Comparison of ENCODE assay signal across 8 cellular contexts in genomic region chr2:233854241-233854981, GRCh38. TPM values are rescaled to one million over a fixed set of nuclear protein-coding genes. Genes with fewer than 3 reads are reported as not detected.
DNase-seq lines count a peak whose midpoint lies in the region; ATAC-seq and TF ChIP-seq lines count a peak whose summit lies in the region.

Gene HJURP, minus strand, starts transcription at chr2:233854535. Its CDS starts 35 bp downstream, at chr2:233854500.

- H3K4me1 ChIP-seq in Loucy (ENCODE audit: insufficient read depth, low read length, poor library complexity, severe bottlenecking), result peaks cover 48% of the 10 kb centered on the region
- peaks cover 15% of the 10 kb centered on the region for H3K4me1 ChIP-seq in RWPE2 (ENCODE audit: insufficient read depth, poor library complexity, severe bottlenecking)

- peaks cover 43% of the 10 kb centered on the region for H4K20me1 ChIP-seq in Loucy (ENCODE audit: insufficient read depth, low read length, poor library complexity, severe bottlenecking)

- no peaks in the 10 kb centered on the region for H3K9me2 ChIP-seq in Loucy (replicated peaks; ENCODE audit: low read depth, low read length)

- peaks cover 52% of the 10 kb centered on the region for H3K36me3 Mint-ChIP-seq in activated T-helper 17 cell treated with anti-CD3 and anti-CD28 coated beads, Interleukin-2, amount 50 U/mL, for 72 hours (ENCODE audit: low read depth)
- H3K36me3 Mint-ChIP-seq in nephron progenitor cell (ENCODE audit: low read depth), result peaks cover 18% of the 10 kb centered on the region
- H3K36me3 Mint-ChIP-seq in stimulated activated naive CD8-positive, alpha-beta T cell treated with anti-CD3 and anti-CD28 coated beads, Interleukin-15, Interleukin-2, amounts not matched to agents 100 ng/mL and 50 ng/mL, for 24 hours (ENCODE audit: low read depth), result peaks cover 44% of the 10 kb centered on the region

- H3K79me2 ChIP-seq in Loucy (ENCODE audit: insufficient read depth, low read length), result peaks cover 56% of the 10 kb centered on the region

- TF ChIP-seq CTCF in Loucy (conservative IDR thresholded peaks at IDR 0.05; ENCODE audit: low read length) (no peak), RWPE2 (IDR thresholded peaks at IDR 0.05; ENCODE audit: poor library complexity, severe bottlenecking) (no peak), fibroblast of pulmonary artery (IDR thresholded peaks at IDR 0.05; ENCODE audit: low read length, missing control alignments) (no peak), nephron progenitor cell (IDR thresholded peaks at IDR 0.05) (no peak)

- H3K4me1 Mint-ChIP-seq in activated T-helper 17 cell treated with anti-CD3 and anti-CD28 coated beads, Interleukin-2, amount 50 U/mL, for 72 hours, result peaks cover 22% of the 10 kb centered on the region
- H3K4me1 Mint-ChIP-seq in nephron progenitor cell, result peaks cover 40% of the 10 kb centered on the region
- peaks cover 36% of the 10 kb centered on the region for H3K4me1 Mint-ChIP-seq in stimulated activated naive CD8-positive, alpha-beta T cell treated with anti-CD3 and anti-CD28 coated beads, Interleukin-15, Interleukin-2, amounts not matched to agents 100 ng/mL and 50 ng/mL, for 24 hours (ENCODE audit: low read depth)

- H3F3A ChIP-seq in Loucy (ENCODE audit: low read depth), result no peaks in the 10 kb centered on the region

- H3K9me3 Mint-ChIP-seq in activated T-helper 17 cell treated with anti-CD3 and anti-CD28 coated beads, Interleukin-2, amount 50 U/mL, for 72 hours, result no peaks in the 10 kb centered on the region
- no peaks in the 10 kb centered on the region for H3K9me3 Mint-ChIP-seq in nephron progenitor cell
- no peaks in the 10 kb centered on the region for H3K9me3 Mint-ChIP-seq in stimulated activated naive CD8-positive, alpha-beta T cell treated with anti-CD3 and anti-CD28 coated beads, Interleukin-15, Interleukin-2, amounts not matched to agents 100 ng/mL and 50 ng/mL, for 24 hours

- H3K9me3 ChIP-seq in Loucy (ENCODE audit: insufficient read depth, low read depth, low read length), result no peaks in the 10 kb centered on the region
- no peaks in the 10 kb centered on the region for H3K9me3 ChIP-seq in RWPE2 (ENCODE audit: severe bottlenecking)

- peak; percentile 97 for ATAC-seq in RWPE2 (ENCODE audit: low read depth)
- peak; percentile 95 for ATAC-seq in activated T-helper 17 cell treated with anti-CD3 and anti-CD28 coated beads, Interleukin-2, amount 50 U/mL, for 72 hours (replicated peaks)

- H3K27me3 ChIP-seq in H7 (ENCODE audit: control insufficient read depth, insufficient read depth, low read length) (no peaks in the 10 kb centered on the region), Loucy (ENCODE audit: insufficient read depth, low read length, poor library complexity, severe bottlenecking) (peaks cover 6% of the 10 kb centered on the region), RWPE2 (ENCODE audit: insufficient read depth, poor library complexity, severe bottlenecking) (no peaks in the 10 kb centered on the region)

- peak; percentile 99 for DNase-seq in ELR (ENCODE audit: low read depth)
- peak; percentile 98 for DNase-seq in H7
- DNase-seq in RWPE2 (ENCODE audit: low spot score), result peak; percentile 93
- DNase-seq in fibroblast of pulmonary artery (ENCODE audit: low read depth), result peak; percentile 94
- peak; percentile 92 for DNase-seq in nephron progenitor cell

- peak within 1 kb of the TSS; percentile 100 for H3K9ac ChIP-seq in Loucy (ENCODE audit: low read depth, low read length, poor library complexity, severe bottlenecking)

- peak within 1 kb of the TSS; percentile 96 for H3K27ac Mint-ChIP-seq in activated T-helper 17 cell treated with anti-CD3 and anti-CD28 coated beads, Interleukin-2, amount 50 U/mL, for 72 hours
- peak within 1 kb of the TSS; percentile 96 for H3K27ac Mint-ChIP-seq in nephron progenitor cell
- peak within 1 kb of the TSS; percentile 98 for H3K27ac Mint-ChIP-seq in stimulated activated naive CD8-positive, alpha-beta T cell treated with anti-CD3 and anti-CD28 coated beads, Interleukin-15, Interleukin-2, amounts not matched to agents 100 ng/mL and 50 ng/mL, for 24 hours

- peak within 1 kb of the TSS; percentile 97 for H3K4me2 ChIP-seq in Loucy (ENCODE audit: low read depth, low read length, poor library complexity, severe bottlenecking)

- H3K27me3 Mint-ChIP-seq in activated T-helper 17 cell treated with anti-CD3 and anti-CD28 coated beads, Interleukin-2, amount 50 U/mL, for 72 hours, result peaks cover 8% of the 10 kb centered on the region
- H3K27me3 Mint-ChIP-seq in nephron progenitor cell (ENCODE audit: low read depth, poor library complexity), result peaks cover 3% of the 10 kb centered on the region
- peaks cover 3% of the 10 kb centered on the region for H3K27me3 Mint-ChIP-seq in stimulated activated naive CD8-positive, alpha-beta T cell treated with anti-CD3 and anti-CD28 coated beads, Interleukin-15, Interleukin-2, amounts not matched to agents 100 ng/mL and 50 ng/mL, for 24 hours

- peaks cover 25% of the 10 kb centered on the region for H3K36me3 ChIP-seq in H7 (replicated peaks; ENCODE audit: control insufficient read depth, insufficient read depth, low read length)
- peaks cover 29% of the 10 kb centered on the region; the same call in 1 of the 2 replicates for H3K36me3 ChIP-seq in Loucy (ENCODE audit: insufficient read depth, low read length)
- peaks cover 43% of the 10 kb centered on the region for H3K36me3 ChIP-seq in RWPE2 (ENCODE audit: low read depth)

- H3K4me3 ChIP-seq in H7 (ENCODE audit: insufficient read depth, low read depth, low read length), result peak within 1 kb of the TSS; percentile 98
- H3K4me3 ChIP-seq in Loucy (ENCODE audit: low read length, poor library complexity, severe bottlenecking), result peak within 1 kb of the TSS; percentile 97
- H3K4me3 ChIP-seq in RWPE2 (ENCODE audit: severe bottlenecking), result peak within 1 kb of the TSS; percentile 67
- H3K4me3 ChIP-seq in fibroblast of pulmonary artery (replicated peaks; ENCODE audit: low read depth, low read length), result peak within 1 kb of the TSS; percentile 89

- peak within 1 kb of the TSS; percentile 59 for H3K27ac ChIP-seq in RWPE2 (ENCODE audit: poor library complexity, severe bottlenecking)

- peak within 1 kb of the TSS; percentile 84 for H2AFZ ChIP-seq in Loucy (ENCODE audit: low read length)

- H3K4me3 Mint-ChIP-seq in activated T-helper 17 cell treated with anti-CD3 and anti-CD28 coated beads, Interleukin-2, amount 50 U/mL, for 72 hours, result peak within 1 kb of the TSS; percentile 94
- H3K4me3 Mint-ChIP-seq in nephron progenitor cell, result peak within 1 kb of the TSS; percentile 98
- H3K4me3 Mint-ChIP-seq in stimulated activated naive CD8-positive, alpha-beta T cell treated with anti-CD3 and anti-CD28 coated beads, Interleukin-15, Interleukin-2, amounts not matched to agents 100 ng/mL and 50 ng/mL, for 24 hours, result peak within 1 kb of the TSS; percentile 98

RNA-seq across cellular contexts. Expression of gene HJURP, which starts in this region (rescaled TPM):
- 61.6 and 84.5 TPM in 2 replicates for total RNA-seq in H7 (2014; rRNA removed; shearing (Covaris generic))
- total RNA-seq in activated T-helper 17 cell treated with anti-CD3 and anti-CD28 coated beads, Interleukin-2, amount 50 U/mL, for 72 hours, result 100 to 1,000 TPM in 1 of 2 donors, 10 to 100 TPM in 1; 90.4 to 147 TPM

Comparison
In these comparisons a context has a peak if more than half of its experiments do, and no peak if none do; other contexts are left out.
1. Peak in every context shown above with its lines: DNase-seq, ATAC-seq, H3K4me3 ChIP-seq and H3K27ac ChIP-seq.